ENCODE assay signal across 1 cellular context in the genomic region with DNA sequence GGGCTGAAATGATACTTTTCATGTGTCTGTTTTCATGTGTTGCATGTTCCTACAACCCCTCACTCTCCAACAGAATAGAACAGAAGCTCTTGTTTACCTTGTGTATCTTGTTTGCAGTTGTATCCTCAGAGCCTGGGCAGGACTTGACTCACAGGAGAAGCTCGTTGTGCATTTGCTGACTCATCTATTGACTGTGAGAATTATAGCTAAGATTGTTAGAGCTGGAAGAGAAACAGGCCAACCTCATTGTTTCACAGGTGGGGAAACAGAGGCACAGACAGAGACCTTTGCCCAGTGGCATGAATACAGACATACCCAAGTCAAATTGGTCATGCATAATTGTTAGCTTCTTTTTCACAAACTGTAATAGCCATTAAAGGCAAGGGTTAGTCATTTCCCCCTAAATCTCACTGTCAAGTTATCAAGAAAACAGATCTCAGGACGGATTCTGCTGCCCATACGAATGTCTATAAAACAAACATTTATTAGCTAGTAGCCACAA.
TF ChIP-seq lines count a peak whose summit lies in the region.

No MANE protein-coding gene starts in this region.

TF ChIP-seq in endothelial cell of umbilical vein, 7 proteins besides CTCF, POLR2A, EP300 and RAD21 (continued from another document):
- TF ChIP-seq POLR2AphosphoS5 (IDR thresholded peaks at IDR 0.05; ENCODE audit: insufficient read depth, low read depth, low read length) (peak; percentile 75), JUN (IDR thresholded peaks at IDR 0.05; ENCODE audit: borderline replicate concordance, insufficient read depth, insufficient read length, low read depth) (peak; percentile 91), EZH2 (IDR thresholded peaks at IDR 0.05; ENCODE audit: borderline replicate concordance, low read depth, low read length, severe bottlenecking) (no peak), GATA2 (IDR thresholded peaks at IDR 0.05; ENCODE audit: insufficient read depth, insufficient read length, low read depth, low read length) (peak; percentile 95)
- TF ChIP-seq, protein P1, sequence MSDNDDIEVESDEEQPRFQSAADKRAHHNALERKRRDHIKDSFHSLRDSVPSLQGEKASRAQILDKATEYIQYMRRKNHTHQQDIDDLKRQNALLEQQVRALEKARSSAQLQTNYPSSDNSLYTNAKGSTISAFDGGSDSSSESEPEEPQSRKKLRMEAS (IDR thresholded peaks at IDR 0.05; ENCODE audit: insufficient read depth, insufficient read length): no peak
